ENCODE assay signal across 1 cellular context in genomic region chr17:29557717-29558116, GRCh38.
TF ChIP-seq lines count a peak whose summit lies in the region.

No MANE protein-coding gene starts in this region.

TF ChIP-seq in A549, 52 proteins besides CTCF, POLR2A, EP300 and RAD21 (continued from another document):
- TF ChIP-seq, protein P1, sequence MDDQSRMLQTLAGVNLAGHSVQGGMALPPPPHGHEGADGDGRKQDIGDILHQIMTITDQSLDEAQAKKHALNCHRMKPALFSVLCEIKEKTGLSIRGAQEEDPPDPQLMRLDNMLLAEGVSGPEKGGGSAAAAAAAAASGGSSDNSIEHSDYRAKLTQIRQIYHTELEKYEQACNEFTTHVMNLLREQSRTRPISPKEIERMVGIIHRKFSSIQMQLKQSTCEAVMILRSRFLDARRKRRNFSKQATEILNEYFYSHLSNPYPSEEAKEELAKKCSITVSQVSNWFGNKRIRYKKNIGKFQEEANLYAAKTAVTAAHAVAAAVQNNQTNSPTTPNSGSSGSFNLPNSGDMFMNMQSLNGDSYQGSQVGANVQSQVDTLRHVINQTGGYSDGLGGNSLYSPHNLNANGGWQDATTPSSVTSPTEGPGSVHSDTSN (IDR thresholded peaks at IDR 0.05) = no peak
- TF ChIP-seq SREBF2 (IDR thresholded peaks at IDR 0.05) (no peak), CBX2 (IDR thresholded peaks at IDR 0.05; ENCODE audit: borderline replicate concordance, low read depth) (no peak), POLR2AphosphoS2 (conservative IDR thresholded peaks at IDR 0.05; ENCODE audit: low read length) (no peak), EHF (CRISPR knock-in tag; IDR thresholded peaks at IDR 0.05) (no peak), FOSL2 (IDR thresholded peaks at IDR 0.05) (no peak), FOSL2 (CRISPR knock-in tag; IDR thresholded peaks at IDR 0.05) (no peak), ZC3H11A (IDR thresholded peaks at IDR 0.05) (no peak), TFCP2L1 (CRISPR knock-in tag; IDR thresholded peaks at IDR 0.05) (no peak), KDM5A (IDR thresholded peaks at IDR 0.05) (no peak)
TF ChIP-seq in A549: peak in this region for 0.
